Comparison of ENCODE assay signal across 8 cellular contexts in genomic region chr7:102425639-102426267, GRCh38. TPM values are rescaled to one million over a fixed set of nuclear protein-coding genes. Genes with fewer than 3 reads are reported as not detected.
DNase-seq lines count a peak whose midpoint lies in the region; ATAC-seq, FAIRE-seq and TF ChIP-seq lines count a peak whose summit lies in the region.

No MANE protein-coding gene starts in this region.

- H3K27ac ChIP-seq in SK-N-SH (ENCODE audit: low read depth in 2 of 2, low read length in 1 of 2) = no peak overlapping the region

- peaks cover 31 to 32% of the 10 kb centered on the region in 2 experiments for H3K36me3 ChIP-seq in SK-N-SH (replicated peaks in 1 of 2; ENCODE audit: control insufficient read depth in 1 of 2, insufficient read depth in 2 of 2, low read length in 1 of 2)

- FAIRE-seq in HTR-8/SVneo (lab: Jason Lieb, UNC) = no peak

- H3K4me3 Mint-ChIP-seq in activated T-cell treated with anti-CD3 and anti-CD28 coated beads, Interleukin-2, amount 50 U/mL, for 72 hours = peak overlapping the region; percentile 79 to 93
- peak overlapping the region; percentile 77 to 94 (median 86) for H3K4me3 Mint-ChIP-seq in immature natural killer cell

- 91% methylated on average over 25 of the region's 25 CpGs for WGBS in SK-N-SH (ENCODE audit: low lambda C conversion rate)

- no peaks in the 10 kb centered on the region for H3K4me1 ChIP-seq in SK-N-SH (ENCODE audit: control insufficient read depth in 1 of 2, insufficient read depth in 2 of 2, low read depth in 1 of 2, low read length in 1 of 2)

- no peak for TF ChIP-seq EP300 in SK-N-SH (IDR thresholded peaks at IDR 0.05; ENCODE audit: borderline replicate concordance in 1 of 2, low read depth in 1 of 2, low read length in 1 of 2)

- CTCF ChIA-PET in SK-N-SH (lab: Yijun Ruan, JAX) = interaction anchor here (0.6 to 1.3 kb wide), 2 partner anchors 14 to 20 kb away, joined by 3 to 4 read pairs; no protein-coding TSS in a partner anchor

- H3K36me3 Mint-ChIP-seq in activated T-cell treated with anti-CD3 and anti-CD28 coated beads, Interleukin-2, amount 50 U/mL, for 72 hours (ENCODE audit: insufficient read depth in 2 of 2) = peaks cover 8 to 11% of the 10 kb centered on the region in 2 donors
- peaks cover 3 to 13% (median 4%) of the 10 kb centered on the region in 3 donors for H3K36me3 Mint-ChIP-seq in immature natural killer cell

- no peak for TF ChIP-seq RAD21 in SK-N-SH (IDR thresholded peaks at IDR 0.05; ENCODE audit: low read length)

- peaks cover 62% of the 10 kb centered on the region for H3K4me1 Mint-ChIP-seq in activated T-cell treated with anti-CD3 and anti-CD28 coated beads, Interleukin-2, amount 50 U/mL, for 72 hours (ENCODE audit: low read depth)
- H3K4me1 Mint-ChIP-seq in immature natural killer cell = peaks cover 81 to 87% of the 10 kb centered on the region in 2 donors

- H3K9ac ChIP-seq in SK-N-SH = no peak overlapping the region

- H3K4me3 ChIP-seq in SK-N-SH (ENCODE audit: low read depth in 2 of 2, low read length in 1 of 2) = no peak overlapping the region

- POLR2A ChIA-PET in SK-N-SH (lab: Yijun Ruan, JAX) = no interaction called here

- H3K4me2 ChIP-seq in SK-N-SH = no peak overlapping the region

- TF ChIP-seq CTCF in SK-N-SH (IDR thresholded peaks at IDR 0.05) = no peak

- H2AFZ ChIP-seq in SK-N-SH (ENCODE audit: low read depth) = no peak overlapping the region

- H3K27me3 ChIP-seq in SK-N-SH (ENCODE audit: insufficient read depth) = no peaks in the 10 kb centered on the region

- DNase-seq in G401 (ENCODE audit: low spot score) = peak; percentile 84
- DNase-seq in MV-4-11 (lab: John Stamatoyannopoulos, UW) = peak; percentile 85
- DNase-seq in activated T-cell treated with anti-CD3 and anti-CD28 coated beads, Interleukin-2, amount 50 U/mL, for 72 hours = peak; percentile 85 to 86
- DNase-seq in immature natural killer cell = peak; percentile 80 to 85 (median 83)
- peak; percentile 79 for DNase-seq in stimulated activated CD8-positive, alpha-beta memory T cell treated with anti-CD3 and anti-CD28 coated beads, Interleukin-12 subunit alpha, Interleukin-12 subunit beta, amount 100 ng/mL, for 1 hour (ENCODE audit: low read depth)
- no peak for DNase-seq in HTR-8/SVneo (ENCODE audit: insufficient read length, low spot score)
- no peak for DNase-seq in SK-N-SH

- ATAC-seq in GM21717 (IDR thresholded peaks at IDR 0.05; ENCODE audit: unreplicated experiment) = peak; percentile 49
- ATAC-seq in activated T-cell treated with anti-CD3 and anti-CD28 coated beads, Interleukin-2, amount 50 U/mL, for 72 hours (replicated peaks in 1 of 2) = peak; percentile 80 to 83

- peaks cover 6% of the 10 kb centered on the region for H3F3A ChIP-seq in SK-N-SH (replicated peaks; ENCODE audit: insufficient read depth)

- no peaks in the 10 kb centered on the region for H3K9me2 ChIP-seq in SK-N-SH

- in situ Hi-C loops in G401 (cut with HindIII; ENCODE audit: low sequenced_read_pairs) = no loop called here

- 0 out of 2 replicates have a peak, but pooled peaks cover 3% of the 10 kb centered on the region for H3K79me2 ChIP-seq in SK-N-SH (ENCODE audit: insufficient read depth)

- no peaks in the 10 kb centered on the region for H4K20me1 ChIP-seq in SK-N-SH (ENCODE audit: insufficient read depth)

- no peaks in the 10 kb centered on the region for H3K9me3 ChIP-seq in SK-N-SH

- H3K27me3 Mint-ChIP-seq in activated T-cell treated with anti-CD3 and anti-CD28 coated beads, Interleukin-2, amount 50 U/mL, for 72 hours (ENCODE audit: low read depth) = no peaks in the 10 kb centered on the region
- H3K27me3 Mint-ChIP-seq in immature natural killer cell (ENCODE audit: low read depth in 3 of 3) = peaks cover 16 to 22% (median 17%) of the 10 kb centered on the region in 3 donors

- peak overlapping the region; percentile 96 for H3K27ac Mint-ChIP-seq in activated T-cell treated with anti-CD3 and anti-CD28 coated beads, Interleukin-2, amount 50 U/mL, for 72 hours
- peak overlapping the region; percentile 99 to 100 (median 100) for H3K27ac Mint-ChIP-seq in immature natural killer cell

- H3K9me3 Mint-ChIP-seq in activated T-cell treated with anti-CD3 and anti-CD28 coated beads, Interleukin-2, amount 50 U/mL, for 72 hours = no peaks in the 10 kb centered on the region
- no peaks in the 10 kb centered on the region for H3K9me3 Mint-ChIP-seq in immature natural killer cell

TF ChIP-seq in SK-N-SH, 30 proteins besides CTCF, POLR2A, EP300 and RAD21 (continues in another document):
- no peak for TF ChIP-seq SIN3A (IDR thresholded peaks at IDR 0.05; ENCODE audit: borderline replicate concordance, low read depth, low read length)
- no peak for TF ChIP-seq USF2 (IDR thresholded peaks at IDR 0.05; ENCODE audit: borderline replicate concordance, low read depth, low read length)
- no peak for TF ChIP-seq CHD2 (IDR thresholded peaks at IDR 0.05; ENCODE audit: low read length, partially characterized antibody)
- TF ChIP-seq GATA2 (CRISPR knock-in tag; IDR thresholded peaks at IDR 0.05) = no peak
- no peak for TF ChIP-seq ELF1 (IDR thresholded peaks at IDR 0.05)
- TF ChIP-seq PBX3 (IDR thresholded peaks at IDR 0.05) = no peak
- no peak for TF ChIP-seq RXRA (IDR thresholded peaks at IDR 0.05; ENCODE audit: borderline replicate concordance, low read depth)
- no peak for TF ChIP-seq RCOR1 (IDR thresholded peaks at IDR 0.05; ENCODE audit: low read length)
- no peak for TF ChIP-seq USF1 (IDR thresholded peaks at IDR 0.05; ENCODE audit: borderline replicate concordance, low read depth)
- TF ChIP-seq MEF2A (IDR thresholded peaks at IDR 0.05; ENCODE audit: borderline replicate concordance, low read depth) = no peak
- TF ChIP-seq SMC3 (IDR thresholded peaks at IDR 0.05; ENCODE audit: low read depth, low read length) = no peak
- TF ChIP-seq RFX5 (IDR thresholded peaks at IDR 0.05; ENCODE audit: low read length) = no peak

RNA-seq across cellular contexts. Expression of gene ORAI2, which starts 7.6 kb away (rescaled TPM):
- total RNA-seq in G401 (2014; rRNA removed; shearing (Covaris generic)) = 106 and 147 TPM in 2 replicates
- 10 to 100 TPM; 37.8 to 42.2 TPM for total RNA-seq in activated T-cell treated with anti-CD3 and anti-CD28 coated beads, Interleukin-2, amount 50 U/mL, for 72 hours
- polyA plus RNA-seq in immature natural killer cell (100 to 1,000 TPM in 1 of 3 donors, 10 to 100 TPM in 2; 73.5 to 125 (median 80.6) TPM), SK-N-SH (2012; rRNA removed) (78.7 and 85.8 TPM in 2 replicates)
- 45.2 and 61.9 TPM in 2 replicates for polyA plus RNA-seq in SK-N-SH (2012; cell fraction: cytosol; rRNA removed)
- polyA plus RNA-seq in SK-N-SH (2012; cell fraction: nucleus; rRNA removed) = 38.0 and 52.2 TPM in 2 replicates

RNA-seq across cellular contexts. Expression of gene PRKRIP1, which starts 29.6 kb away (rescaled TPM):
- total RNA-seq in G401 (2014; rRNA removed; shearing (Covaris generic)) = 25.2 and 25.9 TPM in 2 replicates
- total RNA-seq in activated T-cell treated with anti-CD3 and anti-CD28 coated beads, Interleukin-2, amount 50 U/mL, for 72 hours = 10 to 100 TPM; 30.6 to 35.7 TPM
- polyA plus RNA-seq in immature natural killer cell (10 to 100 TPM; 13.2 to 20.2 (median 17.2) TPM), SK-N-SH (2012; rRNA removed) (41.2 and 55.0 TPM in 2 replicates)
- polyA plus RNA-seq in SK-N-SH (2012; cell fraction: cytosol; rRNA removed) = 27.2 and 30.5 TPM in 2 replicates
- 216 and 262 TPM in 2 replicates for polyA plus RNA-seq in SK-N-SH (2012; cell fraction: nucleus; rRNA removed)

RNA-seq across cellular contexts. Expression of gene ALKBH4, which starts 38.9 kb away (rescaled TPM):
- 35.9 and 73.3 TPM in 2 replicates for total RNA-seq in G401 (2014; rRNA removed; shearing (Covaris generic))
- 10 to 100 TPM in 1 of 2 donors, 1 to 10 TPM in 1; 9.1 to 11.8 TPM for total RNA-seq in activated T-cell treated with anti-CD3 and anti-CD28 coated beads, Interleukin-2, amount 50 U/mL, for 72 hours
- polyA plus RNA-seq in immature natural killer cell (10 to 100 TPM; 16.2 to 25.8 (median 18.5) TPM), SK-N-SH (2012; rRNA removed) (13.7 and 18.1 TPM in 2 replicates)
- polyA plus RNA-seq in SK-N-SH (2012; cell fraction: cytosol; rRNA removed) = 7.6 and 13.8 TPM in 2 replicates
- polyA plus RNA-seq in SK-N-SH (2012; cell fraction: nucleus; rRNA removed) = 6.0 and 10.8 TPM in 2 replicates

RNA-seq across cellular contexts. Expression of gene LRWD1, which starts 39.0 kb away (rescaled TPM):
- 60.6 and 75.4 TPM in 2 replicates for total RNA-seq in G401 (2014; rRNA removed; shearing (Covaris generic))
- 10 to 100 TPM; 13.1 to 13.6 TPM for total RNA-seq in activated T-cell treated with anti-CD3 and anti-CD28 coated beads, Interleukin-2, amount 50 U/mL, for 72 hours
- polyA plus RNA-seq in immature natural killer cell (10 to 100 TPM; 13.5 to 22.8 (median 21.5) TPM), SK-N-SH (2012; rRNA removed) (44.9 and 53.2 TPM in 2 replicates)
- polyA plus RNA-seq in SK-N-SH (2012; cell fraction: cytosol; rRNA removed) = 21.1 and 32.5 TPM in 2 replicates
- 89.9 and 156 TPM in 2 replicates for polyA plus RNA-seq in SK-N-SH (2012; cell fraction: nucleus; rRNA removed)

RNA-seq across cellular contexts. Expression of gene POLR2J, which starts 53.0 kb away (rescaled TPM):
- 53.6 and 57.6 TPM in 2 replicates for total RNA-seq in G401 (2014; rRNA removed; shearing (Covaris generic))
- total RNA-seq in activated T-cell treated with anti-CD3 and anti-CD28 coated beads, Interleukin-2, amount 50 U/mL, for 72 hours = 10 to 100 TPM; 40.5 to 53.5 TPM
- polyA plus RNA-seq in immature natural killer cell (100 to 1,000 TPM; 103 to 115 (median 115) TPM), SK-N-SH (2012; rRNA removed) (290 and 299 TPM in 2 replicates)
- polyA plus RNA-seq in SK-N-SH (2012; cell fraction: cytosol; rRNA removed) = 218 and 258 TPM in 2 replicates
- polyA plus RNA-seq in SK-N-SH (2012; cell fraction: nucleus; rRNA removed) = 70.9 and 86.9 TPM in 2 replicates

Comparison
In these comparisons a context has a peak if more than half of its experiments do, and no peak if none do; other contexts are left out.
1. DNase-seq: peak in G401 (single experiment), MV-4-11 (single experiment), activated T-cell treated with anti-CD3 and anti-CD28 coated beads, Interleukin-2, amount 50 U/mL, for 72 hours (2 of 2), immature natural killer cell (3 of 3) and stimulated activated CD8-positive, alpha-beta memory T cell treated with anti-CD3 and anti-CD28 coated beads, Interleukin-12 subunit alpha, Interleukin-12 subunit beta, amount 100 ng/mL, for 1 hour (single experiment); none in HTR-8/SVneo (single experiment) and SK-N-SH (single experiment).